ENCODE assay signal across 16 cellular contexts in genomic region chr2:24140305-24140704, GRCh38. TPM values are rescaled to one million over a fixed set of nuclear protein-coding genes. Genes with fewer than 3 reads are reported as not detected.
DNase-seq lines count a peak whose midpoint lies in the region; ATAC-seq, FAIRE-seq and TF ChIP-seq lines count a peak whose summit lies in the region.
"Not testable (repeated sequence)": the region's sequence is repeated elsewhere in the genome, so short reads cannot be mapped to it uniquely, and the experiment has no call there.
"Had no signal": no experiment of that assay in that cellular context is flagged by ENCODE, and none has a peak within 500 bp of the region (broad histone marks: within the 10 kb centered on the region; RNA-seq: fewer than 3 reads in every experiment).

No MANE protein-coding gene starts in this region.

- H4K91ac ChIP-seq in IMR-90 (ENCODE audit: insufficient read depth, low read depth, low read length), result not testable (repeated sequence)

- H3K56ac ChIP-seq in IMR-90 (ENCODE audit: extremely low read depth, insufficient read depth, low read length), result not testable (repeated sequence)

- H3K9me1 ChIP-seq in IMR-90 (ENCODE audit: insufficient read depth, low read length), result not testable (repeated sequence)

- not testable (repeated sequence) for H3K4ac ChIP-seq in IMR-90 (ENCODE audit: low read depth, low read length)

- not testable (repeated sequence) for H3K18ac ChIP-seq in IMR-90 (ENCODE audit: low read depth, low read length)

- H2AK9ac ChIP-seq in IMR-90 (replicated peaks; ENCODE audit: low read depth, low read length, poor library complexity), result not testable (repeated sequence)

- ATAC-seq in IMR-90 (ENCODE audit: low read depth), result peak; percentile 53; the same call in 1 of the 2 replicates
- ATAC-seq in HepG2, result not testable (repeated sequence)

- dilution Hi-C loops in IMR-90 (cut with HindIII; ENCODE audit: low sequenced_read_pairs, unreplicated experiment), result not testable (repeated sequence)

- POLR2A ChIA-PET in IMR-90 (lab: Charles Lee; ENCODE audit: unreplicated experiment); HepG2 (lab: Yijun Ruan, JAX): not testable (repeated sequence)

- H3K23ac ChIP-seq in IMR-90 (ENCODE audit: low read depth, low read length), result not testable (repeated sequence)

- H3K9ac ChIP-seq in IMR-90 (ENCODE audit: low read depth, low read length); HepG2 (ENCODE audit: insufficient read depth, low read depth, low read length): not testable (repeated sequence)

- not testable (repeated sequence) for H2BK15ac ChIP-seq in IMR-90 (ENCODE audit: low read depth, low read length)

- no CpG with 5 or more reads among the region's 5 CpGs for whole genome bisulfite sequencing in IMR-90 (ENCODE audit: extremely low coverage in 2 of 2, insufficient read length in 1 of 2), 2 experiments
- 46% methylated on average over 5 of the region's 5 CpGs for WGBS in HepG2 (ENCODE audit: low lambda C conversion rate)

- H2BK20ac ChIP-seq in IMR-90 (ENCODE audit: low read depth, low read length), result not testable (repeated sequence)

- FAIRE-seq in bronchial epithelial cell (lab: Jason Lieb, UNC), result not testable (repeated sequence)
- peak; percentile 32 for FAIRE-seq in HepG2 (lab: Jason Lieb, UNC)

- intact Hi-C loops in IMR-90 (cut with micrococcal nuclease); HepG2 (cut with micrococcal nuclease; ENCODE audit: unreplicated experiment): not testable (repeated sequence)

- H3K79me2 ChIP-seq in HepG2 (ENCODE audit: insufficient read depth, low read length), result not testable (repeated sequence)

- not testable (repeated sequence) for H2AK5ac ChIP-seq in IMR-90 (ENCODE audit: low read depth, low read length)

- not testable (repeated sequence) for H3K79me1 ChIP-seq in IMR-90 (ENCODE audit: low read depth in 1 of 2, low read length in 2 of 2)

- TF ChIP-seq EP300 in HepG2 (IDR thresholded peaks at IDR 0.05; ENCODE audit: low read depth in 2 of 2, low read length in 2 of 2); HepG2 (CRISPR knock-in tag; IDR thresholded peaks at IDR 0.05; ENCODE audit: borderline replicate concordance): not testable (repeated sequence)

- H2AFZ ChIP-seq in IMR-90 (replicated peaks; ENCODE audit: low read length, poor library complexity); HepG2 (ENCODE audit: low read length): not testable (repeated sequence)

- not testable (repeated sequence) for H4K20me1 ChIP-seq in IMR-90 (ENCODE audit: insufficient read depth, low read length); HepG2 (ENCODE audit: insufficient read depth, low read length)

- TF ChIP-seq POLR2A in IMR-90 (IDR thresholded peaks at IDR 0.05; ENCODE audit: low read depth, low read length); HepG2 (IDR thresholded peaks at IDR 0.05; ENCODE audit: insufficient read depth in 1 of 2, low read depth in 2 of 2, low read length in 2 of 2): not testable (repeated sequence)

- TF ChIP-seq RAD21 in IMR-90 (IDR thresholded peaks at IDR 0.05; ENCODE audit: low read length); HepG2 (CRISPR knock-in tag; IDR thresholded peaks at IDR 0.05): not testable (repeated sequence)

- BruUV-seq in IMR-90 (replicated peaks; lab: Mats Ljungman, UMichigan); HepG2 (replicated peaks; lab: Mats Ljungman, UMichigan): not testable (repeated sequence)

- H4K5ac ChIP-seq in IMR-90 (ENCODE audit: low read depth, low read length), result not testable (repeated sequence)

- H3K27ac ChIP-seq in IMR-90 (ENCODE audit: insufficient read depth, low read length); HepG2 (ENCODE audit: extremely low read length, insufficient read depth, low read length): not testable (repeated sequence)

- not testable (repeated sequence) for H3K14ac ChIP-seq in IMR-90 (replicated peaks; ENCODE audit: low read depth, low read length)

- H3K4me1 ChIP-seq in IMR-90 (ENCODE audit: control insufficient read depth, insufficient read depth, low read length); HepG2 (ENCODE audit: insufficient read depth, low read length): not testable (repeated sequence)

- not testable (repeated sequence) for H4K8ac ChIP-seq in IMR-90 (ENCODE audit: low read depth in 2 of 2, low read length in 2 of 2)

- H3K4me2 ChIP-seq in IMR-90 (ENCODE audit: low read depth, low read length); HepG2 (ENCODE audit: low read depth, low read length): not testable (repeated sequence)

- H3K27me3 ChIP-seq in IMR-90 (ENCODE audit: control insufficient read depth, insufficient read depth, low read length); bronchial epithelial cell (ENCODE audit: control insufficient read depth, insufficient read depth, low read length); HepG2 (ENCODE audit: control insufficient read depth in 1 of 2, insufficient read depth in 2 of 2, low read length in 2 of 2): not testable (repeated sequence)

- H3K4me3 ChIP-seq in AG09309 (ENCODE audit: control insufficient read depth, low read depth, low read length); IMR-90 (ENCODE audit: insufficient read depth, low read depth, low read length); bronchial epithelial cell (ENCODE audit: low read depth, low read length); fibroblast of pulmonary artery (replicated peaks; ENCODE audit: low read depth, low read length); foreskin fibroblast (ENCODE audit: low read depth in 1 of 2, low read length in 2 of 2); HepG2 (replicated peaks in 1 of 3; ENCODE audit: insufficient read depth in 1 of 3, low read depth in 2 of 3, low read length in 3 of 3): not testable (repeated sequence)

- H3K36me3 ChIP-seq in IMR-90 (ENCODE audit: control insufficient read depth, insufficient read depth, low read length); bronchial epithelial cell (ENCODE audit: control insufficient read depth, insufficient read depth, low read length); HepG2 (replicated peaks in 1 of 2; ENCODE audit: control insufficient read depth in 1 of 2, insufficient read depth in 2 of 2, low read length in 2 of 2): not testable (repeated sequence)

- not testable (repeated sequence) for TF ChIP-seq CTCF in AG09309 (IDR thresholded peaks at IDR 0.05; ENCODE audit: control insufficient read depth, insufficient read depth, low read depth, low read length, missing control alignments); IMR-90 (conservative IDR thresholded peaks at IDR 0.05; ENCODE audit: low read depth, low read length); bronchial epithelial cell (IDR thresholded peaks at IDR 0.05; ENCODE audit: insufficient read depth, low read length, severe bottlenecking); fibroblast of pulmonary artery (IDR thresholded peaks at IDR 0.05; ENCODE audit: low read length, missing control alignments); foreskin fibroblast (IDR thresholded peaks at IDR 0.05; ENCODE audit: low read depth, low read length); HepG2 (CRISPR knock-in tag; IDR thresholded peaks at IDR 0.05)

- H2BK5ac ChIP-seq in IMR-90 (ENCODE audit: low read depth, low read length, poor library complexity, severe bottlenecking), result not testable (repeated sequence)

- not testable (repeated sequence) for H2BK120ac ChIP-seq in IMR-90 (ENCODE audit: low read depth, low read length)

- in situ Hi-C loops in IMR-90 (cut with MboI; ENCODE audit: low sequenced_read_pairs); HepG2 (cut with HindIII; ENCODE audit: extremely low pct_ligation_motif_present, low pct_unique_long_range_greater_than_20kb): not testable (repeated sequence)

- DNase-seq in AG09309 (ENCODE audit: low read depth) (peak; percentile 3), IMR-90 (peak; percentile 25), amniotic epithelial cell (ENCODE audit: low read depth) (peak; percentile 79), bronchial epithelial cell (ENCODE audit: low read depth) (peak; percentile 26), fibroblast of gingiva (ENCODE audit: low read depth) (peak; percentile 18), fibroblast of pulmonary artery (ENCODE audit: low read depth) (peak; percentile 21), foreskin fibroblast (peak; percentile 7 to 27)
- DNase-seq in HepG2 (ENCODE audit: low spot score), result not testable (repeated sequence)

- CTCF ChIA-PET in IMR-90 (lab: Yijun Ruan, JAX), result not testable (repeated sequence)
- CTCF ChIA-PET in HepG2 (lab: Yijun Ruan, JAX; ENCODE audit: low intra/inter-chr PET ratio, low total read pairs), result interaction anchor here (1.4 kb wide), 1 partner anchor 24 kb away, joined by 3 read pairs; no protein-coding TSS in a partner anchor

- not testable (repeated sequence) for H3K9me3 ChIP-seq in IMR-90 (ENCODE audit: control insufficient read depth, insufficient read depth, low read length); HepG2 (ENCODE audit: low read length)

RNA-seq across cellular contexts. Expression of gene FAM228B, which starts 17.0 kb away (rescaled TPM):
- total RNA-seq in IMR-90 (2012; rRNA removed) (2.0 and 2.2 TPM in 2 replicates), bronchial epithelial cell (3.2 and 5.0 TPM in 2 replicates), HepG2 (2016; rRNA removed; fragmentation: Illumina TruSeq; extraction: Trizol) (0.45 and 1.1 TPM in 2 replicates)
- polyA plus RNA-seq in IMR-90 (2012; rRNA removed) (2.3 and 2.9 TPM in 2 replicates), HepG2 (2011; rRNA removed) (0.79 and 0.99 TPM in 2 replicates)
- polyA plus RNA-seq in IMR-90 (2012; cell fraction: cytosol; rRNA removed), result 0.46 and 1.00 TPM in 2 replicates
- polyA plus RNA-seq in IMR-90 (2012; cell fraction: nucleus; rRNA removed; ENCODE audit: low replicate concordance), result 2.9 and 9.5 TPM in 2 replicates
- 2.2 and 2.7 TPM in 2 replicates for total RNA-seq in HepG2 (2016; cell fraction: cytosol; rRNA removed; fragmentation: Illumina TruSeq; extraction: Trizol; ENCODE audit: low read depth)
- 0.54 and 1.5 TPM in 2 replicates for total RNA-seq in HepG2 (2016; cell fraction: insoluble cytoplasmic fraction; rRNA removed; fragmentation: Illumina TruSeq; extraction: Trizol)
- total RNA-seq in HepG2 (2016; cell fraction: membrane; rRNA removed; fragmentation: Illumina TruSeq; extraction: Trizol), result 1.1 and 1.2 TPM in 2 replicates
- total RNA-seq in HepG2 (2016; cell fraction: nucleus; rRNA removed; fragmentation: Illumina TruSeq; extraction: Trizol), result 1.8 and 2.0 TPM in 2 replicates
- polyA plus RNA-seq in HepG2 (2011; cell fraction: cytosol; rRNA removed), result 0.25 and 0.60 TPM in 2 replicates
- polyA plus RNA-seq in HepG2 (2011; cell fraction: nucleus; rRNA removed), result 0.92 and 1.5 TPM in 2 replicates
- 2.7 and 3.0 TPM in 2 replicates for polyA plus RNA-seq in HepG2 (2012)
- polyA plus RNA-seq in HepG2 (2016; cell fraction: cytosol; fragmentation: Illumina TruSeq; extraction: Trizol; ENCODE audit: low read depth), result 0.25 and 0.80 TPM in 2 replicates
- polyA plus RNA-seq in HepG2 (2016; cell fraction: insoluble cytoplasmic fraction; fragmentation: Illumina TruSeq; extraction: Trizol; ENCODE audit: low read depth), result 0.59 and 0.74 TPM in 2 replicates
- 0.38 TPM in 2 replicates for polyA plus RNA-seq in HepG2 (2016; cell fraction: membrane; fragmentation: Illumina TruSeq; extraction: Trizol; ENCODE audit: low read depth)
- polyA plus RNA-seq in HepG2 (2016; cell fraction: nucleus; fragmentation: Illumina TruSeq; extraction: Trizol; ENCODE audit: insufficient read depth, low read depth), result 1.7 and 1.9 TPM in 2 replicates
- 1.3 and 1.4 TPM in 2 replicates for polyA minus RNA-seq in HepG2 (2011; rRNA and poly(A)+ RNA removed; ENCODE audit: low replicate concordance)
- 0.70 and 0.99 TPM in 2 replicates for polyA minus RNA-seq in HepG2 (2011; cell fraction: cytosol; rRNA and poly(A)+ RNA removed)
- polyA minus RNA-seq in HepG2 (2011; cell fraction: nucleus; rRNA and poly(A)+ RNA removed), result 1.9 and 2.2 TPM in 2 replicates

RNA-seq across cellular contexts. Expression of gene PFN4, which starts 17.2 kb away (rescaled TPM):
- 0.28 and 0.36 TPM in 2 replicates for total RNA-seq in IMR-90 (2012; rRNA removed)
- 0.27 and 0.48 TPM in 2 replicates for polyA plus RNA-seq in IMR-90 (2012; rRNA removed)
- polyA plus RNA-seq in IMR-90 (2012; cell fraction: cytosol; rRNA removed), result 0.17 and 0.41 TPM in 2 replicates
- polyA plus RNA-seq in IMR-90 (2012; cell fraction: nucleus; rRNA removed; ENCODE audit: low replicate concordance), result 0.23 and 0.75 TPM in 2 replicates
- total RNA-seq in bronchial epithelial cell, result under 0.01 and 0.38 TPM in 2 replicates
- 0.20 TPM in 1 of 2 replicates, not detected in the other for total RNA-seq in HepG2 (2016; rRNA removed; fragmentation: Illumina TruSeq; extraction: Trizol)
- total RNA-seq in HepG2 (2016; cell fraction: cytosol; rRNA removed; fragmentation: Illumina TruSeq; extraction: Trizol; ENCODE audit: low read depth), result 0.30 TPM in 1 of 2 replicates, not detected in the other
- 0.27 TPM in 1 of 2 replicates, not detected in the other for total RNA-seq in HepG2 (2016; cell fraction: insoluble cytoplasmic fraction; rRNA removed; fragmentation: Illumina TruSeq; extraction: Trizol)
- not detected in 2 replicates for total RNA-seq in HepG2 (2016; cell fraction: membrane; rRNA removed; fragmentation: Illumina TruSeq; extraction: Trizol)
- total RNA-seq in HepG2 (2016; cell fraction: nucleus; rRNA removed; fragmentation: Illumina TruSeq; extraction: Trizol), result not detected in 2 replicates
- polyA plus RNA-seq in HepG2 (2011; rRNA removed), result 0.12 TPM in 1 of 2 replicates, not detected in the other
- polyA plus RNA-seq in HepG2 (2011; cell fraction: cytosol; rRNA removed), result not detected in 2 replicates
- polyA plus RNA-seq in HepG2 (2011; cell fraction: nucleus; rRNA removed), result not detected in 2 replicates
- polyA plus RNA-seq in HepG2 (2012), result not detected in 2 replicates
- polyA plus RNA-seq in HepG2 (2016; cell fraction: cytosol; fragmentation: Illumina TruSeq; extraction: Trizol; ENCODE audit: low read depth), result 0.29 TPM in 1 of 2 replicates, not detected in the other
- not detected in 2 replicates for polyA plus RNA-seq in HepG2 (2016; cell fraction: insoluble cytoplasmic fraction; fragmentation: Illumina TruSeq; extraction: Trizol; ENCODE audit: low read depth)
- not detected in 2 replicates for polyA plus RNA-seq in HepG2 (2016; cell fraction: membrane; fragmentation: Illumina TruSeq; extraction: Trizol; ENCODE audit: low read depth)
- not detected in 2 replicates for polyA plus RNA-seq in HepG2 (2016; cell fraction: nucleus; fragmentation: Illumina TruSeq; extraction: Trizol; ENCODE audit: insufficient read depth, low read depth)
- polyA minus RNA-seq in HepG2 (2011; rRNA and poly(A)+ RNA removed; ENCODE audit: low replicate concordance), result not detected in 2 replicates
- not detected in 2 replicates for polyA minus RNA-seq in HepG2 (2011; cell fraction: cytosol; rRNA and poly(A)+ RNA removed)
- not detected in 2 replicates for polyA minus RNA-seq in HepG2 (2011; cell fraction: nucleus; rRNA and poly(A)+ RNA removed)
- total RNA-seq: CD4-positive, alpha-beta memory T cell; CD4-positive, CD25-positive, alpha-beta regulatory T cell; G401 had no signal
- polyA plus RNA-seq: CD14-positive monocyte; CD4-positive, alpha-beta memory T cell; CD4-positive, CD25-positive, alpha-beta regulatory T cell; CD8-positive, alpha-beta memory T cell had no signal

RNA-seq across cellular contexts. Expression of gene FAM228A, which starts 34.5 kb away (rescaled TPM):
- total RNA-seq in IMR-90 (2012; rRNA removed) (not detected in 2 replicates), bronchial epithelial cell (0.13 TPM in 1 of 2 replicates, not detected in the other), HepG2 (2016; rRNA removed; fragmentation: Illumina TruSeq; extraction: Trizol) (not detected in 2 replicates)
- polyA plus RNA-seq in IMR-90 (2012; rRNA removed) (0.07 TPM in 1 of 2 replicates, not detected in the other), HepG2 (2011; rRNA removed) (not detected in 2 replicates)
- 0.02 and 0.03 TPM in 2 replicates for polyA plus RNA-seq in IMR-90 (2012; cell fraction: cytosol; rRNA removed)
- 0.05 and 0.07 TPM in 2 replicates for polyA plus RNA-seq in IMR-90 (2012; cell fraction: nucleus; rRNA removed; ENCODE audit: low replicate concordance)
- not detected in 2 replicates for total RNA-seq in HepG2 (2016; cell fraction: cytosol; rRNA removed; fragmentation: Illumina TruSeq; extraction: Trizol; ENCODE audit: low read depth)
- not detected in 2 replicates for total RNA-seq in HepG2 (2016; cell fraction: insoluble cytoplasmic fraction; rRNA removed; fragmentation: Illumina TruSeq; extraction: Trizol)
- total RNA-seq in HepG2 (2016; cell fraction: membrane; rRNA removed; fragmentation: Illumina TruSeq; extraction: Trizol), result not detected in 2 replicates
- total RNA-seq in HepG2 (2016; cell fraction: nucleus; rRNA removed; fragmentation: Illumina TruSeq; extraction: Trizol), result not detected in 2 replicates
- not detected in 2 replicates for polyA plus RNA-seq in HepG2 (2011; cell fraction: cytosol; rRNA removed)
- not detected in 2 replicates for polyA plus RNA-seq in HepG2 (2011; cell fraction: nucleus; rRNA removed)
- polyA plus RNA-seq in HepG2 (2012), result 0.09 TPM in 1 of 2 replicates, not detected in the other
- not detected in 2 replicates for polyA plus RNA-seq in HepG2 (2016; cell fraction: cytosol; fragmentation: Illumina TruSeq; extraction: Trizol; ENCODE audit: low read depth)
- not detected in 2 replicates for polyA plus RNA-seq in HepG2 (2016; cell fraction: insoluble cytoplasmic fraction; fragmentation: Illumina TruSeq; extraction: Trizol; ENCODE audit: low read depth)
- not detected in 2 replicates for polyA plus RNA-seq in HepG2 (2016; cell fraction: membrane; fragmentation: Illumina TruSeq; extraction: Trizol; ENCODE audit: low read depth)
- not detected in 2 replicates for polyA plus RNA-seq in HepG2 (2016; cell fraction: nucleus; fragmentation: Illumina TruSeq; extraction: Trizol; ENCODE audit: insufficient read depth, low read depth)
- polyA minus RNA-seq in HepG2 (2011; rRNA and poly(A)+ RNA removed; ENCODE audit: low replicate concordance), result not detected in 2 replicates
- not detected in 2 replicates for polyA minus RNA-seq in HepG2 (2011; cell fraction: cytosol; rRNA and poly(A)+ RNA removed)
- not detected in 2 replicates for polyA minus RNA-seq in HepG2 (2011; cell fraction: nucleus; rRNA and poly(A)+ RNA removed)
- total RNA-seq: A172; CD4-positive, CD25-positive, alpha-beta regulatory T cell; CD8-positive, alpha-beta memory T cell; Daoy; G401; GM12878 had no signal
- polyA plus RNA-seq: CD4-positive, CD25-positive, alpha-beta regulatory T cell; CD8-positive, alpha-beta memory T cell had no signal

RNA-seq across cellular contexts. Expression of gene TP53I3, which starts 55.7 kb away (rescaled TPM):
- 25.5 and 26.9 TPM in 2 replicates for total RNA-seq in IMR-90 (2012; rRNA removed)
- polyA plus RNA-seq in IMR-90 (2012; rRNA removed), result 41.8 and 42.2 TPM in 2 replicates
- 19.4 and 32.9 TPM in 2 replicates for polyA plus RNA-seq in IMR-90 (2012; cell fraction: cytosol; rRNA removed)
- polyA plus RNA-seq in IMR-90 (2012; cell fraction: nucleus; rRNA removed; ENCODE audit: low replicate concordance), result 88.1 and 140 TPM in 2 replicates
- total RNA-seq in bronchial epithelial cell, result 34.5 and 65.0 TPM in 2 replicates
- total RNA-seq in HepG2 (2016; rRNA removed; fragmentation: Illumina TruSeq; extraction: Trizol), result 44.1 and 48.2 TPM in 2 replicates
- 20.7 and 22.2 TPM in 2 replicates for total RNA-seq in HepG2 (2016; cell fraction: cytosol; rRNA removed; fragmentation: Illumina TruSeq; extraction: Trizol; ENCODE audit: low read depth)
- total RNA-seq in HepG2 (2016; cell fraction: insoluble cytoplasmic fraction; rRNA removed; fragmentation: Illumina TruSeq; extraction: Trizol), result 42.9 and 49.7 TPM in 2 replicates
- 24.0 and 30.6 TPM in 2 replicates for total RNA-seq in HepG2 (2016; cell fraction: membrane; rRNA removed; fragmentation: Illumina TruSeq; extraction: Trizol)
- total RNA-seq in HepG2 (2016; cell fraction: nucleus; rRNA removed; fragmentation: Illumina TruSeq; extraction: Trizol), result 28.3 and 28.4 TPM in 2 replicates
- polyA plus RNA-seq in HepG2 (2011; rRNA removed), result 24.6 and 25.0 TPM in 2 replicates
- polyA plus RNA-seq in HepG2 (2011; cell fraction: cytosol; rRNA removed), result 21.0 and 30.0 TPM in 2 replicates
- polyA plus RNA-seq in HepG2 (2011; cell fraction: nucleus; rRNA removed), result 49.6 and 56.9 TPM in 2 replicates
- polyA plus RNA-seq in HepG2 (2012), result 12.6 and 13.5 TPM in 2 replicates
- polyA plus RNA-seq in HepG2 (2016; cell fraction: cytosol; fragmentation: Illumina TruSeq; extraction: Trizol; ENCODE audit: low read depth), result 21.7 and 25.2 TPM in 2 replicates
- 42.5 and 45.3 TPM in 2 replicates for polyA plus RNA-seq in HepG2 (2016; cell fraction: insoluble cytoplasmic fraction; fragmentation: Illumina TruSeq; extraction: Trizol; ENCODE audit: low read depth)
- 19.9 and 20.6 TPM in 2 replicates for polyA plus RNA-seq in HepG2 (2016; cell fraction: membrane; fragmentation: Illumina TruSeq; extraction: Trizol; ENCODE audit: low read depth)
- 57.4 and 58.7 TPM in 2 replicates for polyA plus RNA-seq in HepG2 (2016; cell fraction: nucleus; fragmentation: Illumina TruSeq; extraction: Trizol; ENCODE audit: insufficient read depth, low read depth)
- polyA minus RNA-seq in HepG2 (2011; rRNA and poly(A)+ RNA removed; ENCODE audit: low replicate concordance), result 28.4 and 29.9 TPM in 2 replicates
- 7.3 and 10.7 TPM in 2 replicates for polyA minus RNA-seq in HepG2 (2011; cell fraction: cytosol; rRNA and poly(A)+ RNA removed)
- 11.7 and 12.7 TPM in 2 replicates for polyA minus RNA-seq in HepG2 (2011; cell fraction: nucleus; rRNA and poly(A)+ RNA removed)
- polyA plus RNA-seq: CD8-positive, alpha-beta memory T cell had no signal
